Comparison of ENCODE assay signal across 1 cellular context in genomic region chr2:80361904-80362303, GRCh38.
TF ChIP-seq lines count a peak whose summit lies in the region.

No MANE protein-coding gene starts in this region.

TF ChIP-seq in K562, 482 proteins besides CTCF, POLR2A, EP300 and RAD21 (continued from another document):
- TF ChIP-seq, protein P1, sequence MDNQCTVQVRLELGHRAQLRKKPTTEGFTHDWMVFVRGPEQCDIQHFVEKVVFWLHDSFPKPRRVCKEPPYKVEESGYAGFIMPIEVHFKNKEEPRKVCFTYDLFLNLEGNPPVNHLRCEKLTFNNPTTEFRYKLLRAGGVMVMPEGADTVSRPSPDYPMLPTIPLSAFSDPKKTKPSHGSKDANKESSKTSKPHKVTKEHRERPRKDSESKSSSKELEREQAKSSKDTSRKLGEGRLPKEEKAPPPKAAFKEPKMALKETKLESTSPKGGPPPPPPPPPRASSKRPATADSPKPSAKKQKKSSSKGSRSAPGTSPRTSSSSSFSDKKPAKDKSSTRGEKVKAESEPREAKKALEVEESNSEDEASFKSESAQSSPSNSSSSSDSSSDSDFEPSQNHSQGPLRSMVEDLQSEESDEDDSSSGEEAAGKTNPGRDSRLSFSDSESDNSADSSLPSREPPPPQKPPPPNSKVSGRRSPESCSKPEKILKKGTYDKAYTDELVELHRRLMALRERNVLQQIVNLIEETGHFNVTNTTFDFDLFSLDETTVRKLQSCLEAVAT (IDR thresholded peaks at IDR 0.05), result no peak
- TF ChIP-seq NCOR1 (IDR thresholded peaks at IDR 0.05) (peak; percentile 63), ESRRA (IDR thresholded peaks at IDR 0.05; ENCODE audit: borderline replicate concordance, low read depth) (no peak), KDM1A (IDR thresholded peaks at IDR 0.05) (peak in 1 of 2 experiments; percentile 47; a peak in 1 of 4 replicates), CTBP1 (IDR thresholded peaks at IDR 0.05; ENCODE audit: borderline replicate concordance) (peak; percentile 74; the same call in 1 of the 2 replicates), MTA2 (IDR thresholded peaks at IDR 0.05; ENCODE audit: low read depth) (0 out of 2 replicates have a peak, but pooled peaks have one; percentile 10), EHMT2 (IDR thresholded peaks at IDR 0.05) (no peak), CBFA2T3 (IDR thresholded peaks at IDR 0.05) (peak; percentile 90), PHF8 (IDR thresholded peaks at IDR 0.05; ENCODE audit: borderline replicate concordance, low read length) (no peak), BRCA1 (IDR thresholded peaks at IDR 0.05) (peak; percentile 95; the same call in 1 of the 2 replicates), BRCA1 (CRISPR knock-in tag; IDR thresholded peaks at IDR 0.05) (no peak), MED1 (CRISPR knock-in tag; IDR thresholded peaks at IDR 0.05; ENCODE audit: borderline replicate concordance) (no peak), SP2 (IDR thresholded peaks at IDR 0.05; ENCODE audit: extremely low read depth, low read depth, low read length, poor library complexity, severe bottlenecking) (no peak), CHD4 (IDR thresholded peaks at IDR 0.05; ENCODE audit: insufficient read depth, insufficient replicate concordance, low read depth, low read length, poor library complexity, severe bottlenecking) (no peak), RCOR1 (IDR thresholded peaks at IDR 0.05; ENCODE audit: borderline replicate concordance in 1 of 2, low read depth in 2 of 2, low read length in 2 of 2) (peak in 1 of 2 experiments; percentile 75; a peak in 1 of 4 replicates), SOX6 (IDR thresholded peaks at IDR 0.05) (peak; percentile 73), ZNF212 (CRISPR knock-in tag; IDR thresholded peaks at IDR 0.05) (no peak), SIRT6 (IDR thresholded peaks at IDR 0.05; ENCODE audit: low read depth, low read length) (no peak), MEIS2 (IDR thresholded peaks at IDR 0.05; ENCODE audit: partially characterized antibody) (peak; percentile 90), PML (IDR thresholded peaks at IDR 0.05; ENCODE audit: low read length) (peak; percentile 59), SREBF1 (IDR thresholded peaks at IDR 0.05; ENCODE audit: borderline replicate concordance, low read depth, low read length) (no peak), TEAD4 (IDR thresholded peaks at IDR 0.05; ENCODE audit: low read length) (peak; percentile 85), TEAD4 (CRISPR knock-in tag; IDR thresholded peaks at IDR 0.05; ENCODE audit: borderline replicate concordance) (no peak), SNRNP70 (optimal IDR thresholded peaks at IDR 0.05; ENCODE audit: low read depth, low read length) (no peak), NR4A1 (CRISPR knock-in tag; IDR thresholded peaks at IDR 0.05) (no peak), NR4A1 (tag; IDR thresholded peaks at IDR 0.05) (no peak), RFX5 (IDR thresholded peaks at IDR 0.05; ENCODE audit: low read depth, low read length) (no peak), TRIM24 (IDR thresholded peaks at IDR 0.05) (peak; percentile 46 to 76; a peak in 3 of 4 replicates), ATF1 (CRISPR knock-in tag; IDR thresholded peaks at IDR 0.05) (no peak), ATF1 (tag; IDR thresholded peaks at IDR 0.05) (peak; percentile 21; the same call in 1 of the 2 replicates), POU5F1 (IDR thresholded peaks at IDR 0.05; ENCODE audit: borderline replicate concordance, low read depth, low read length, partially characterized antibody) (no peak), CBFA2T2 (conservative IDR thresholded peaks at IDR 0.05) (peak; percentile 77), ZFP30 (CRISPR knock-in tag; IDR thresholded peaks at IDR 0.05; ENCODE audit: borderline replicate concordance) (no peak), KLF16 (IDR thresholded peaks at IDR 0.05) (peak; percentile 50; the same call in 1 of the 2 replicates), ZNF445 (CRISPR knock-in tag; IDR thresholded peaks at IDR 0.05; ENCODE audit: low read depth) (no peak), RBBP5 (IDR thresholded peaks at IDR 0.05; ENCODE audit: borderline replicate concordance, insufficient read depth, low read length, poor library complexity, severe bottlenecking) (no peak), POLR2AphosphoS5 (IDR thresholded peaks at IDR 0.05; ENCODE audit: control insufficient read depth, insufficient read depth, low read depth, low read length) (no peak), ARID1B (IDR thresholded peaks at IDR 0.05) (peak; percentile 77), GTF2A2 (tag; IDR thresholded peaks at IDR 0.05) (no peak), ZSCAN32 (CRISPR knock-in tag; IDR thresholded peaks at IDR 0.05) (no peak), CEBPB (tag; IDR thresholded peaks at IDR 0.05) (peak; percentile 83)
- TF ChIP-seq, protein P2, sequence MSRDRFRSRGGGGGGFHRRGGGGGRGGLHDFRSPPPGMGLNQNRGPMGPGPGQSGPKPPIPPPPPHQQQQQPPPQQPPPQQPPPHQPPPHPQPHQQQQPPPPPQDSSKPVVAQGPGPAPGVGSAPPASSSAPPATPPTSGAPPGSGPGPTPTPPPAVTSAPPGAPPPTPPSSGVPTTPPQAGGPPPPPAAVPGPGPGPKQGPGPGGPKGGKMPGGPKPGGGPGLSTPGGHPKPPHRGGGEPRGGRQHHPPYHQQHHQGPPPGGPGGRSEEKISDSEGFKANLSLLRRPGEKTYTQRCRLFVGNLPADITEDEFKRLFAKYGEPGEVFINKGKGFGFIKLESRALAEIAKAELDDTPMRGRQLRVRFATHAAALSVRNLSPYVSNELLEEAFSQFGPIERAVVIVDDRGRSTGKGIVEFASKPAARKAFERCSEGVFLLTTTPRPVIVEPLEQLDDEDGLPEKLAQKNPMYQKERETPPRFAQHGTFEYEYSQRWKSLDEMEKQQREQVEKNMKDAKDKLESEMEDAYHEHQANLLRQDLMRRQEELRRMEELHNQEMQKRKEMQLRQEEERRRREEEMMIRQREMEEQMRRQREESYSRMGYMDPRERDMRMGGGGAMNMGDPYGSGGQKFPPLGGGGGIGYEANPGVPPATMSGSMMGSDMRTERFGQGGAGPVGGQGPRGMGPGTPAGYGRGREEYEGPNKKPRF (IDR thresholded peaks at IDR 0.05; ENCODE audit: low read depth, low read length), result no peak
- TF ChIP-seq, protein P3, sequence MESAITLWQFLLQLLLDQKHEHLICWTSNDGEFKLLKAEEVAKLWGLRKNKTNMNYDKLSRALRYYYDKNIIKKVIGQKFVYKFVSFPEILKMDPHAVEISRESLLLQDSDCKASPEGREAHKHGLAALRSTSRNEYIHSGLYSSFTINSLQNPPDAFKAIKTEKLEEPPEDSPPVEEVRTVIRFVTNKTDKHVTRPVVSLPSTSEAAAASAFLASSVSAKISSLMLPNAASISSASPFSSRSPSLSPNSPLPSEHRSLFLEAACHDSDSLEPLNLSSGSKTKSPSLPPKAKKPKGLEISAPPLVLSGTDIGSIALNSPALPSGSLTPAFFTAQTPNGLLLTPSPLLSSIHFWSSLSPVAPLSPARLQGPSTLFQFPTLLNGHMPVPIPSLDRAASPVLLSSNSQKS (CRISPR knock-in tag; IDR thresholded peaks at IDR 0.05), result no peak
- TF ChIP-seq, protein P4, sequence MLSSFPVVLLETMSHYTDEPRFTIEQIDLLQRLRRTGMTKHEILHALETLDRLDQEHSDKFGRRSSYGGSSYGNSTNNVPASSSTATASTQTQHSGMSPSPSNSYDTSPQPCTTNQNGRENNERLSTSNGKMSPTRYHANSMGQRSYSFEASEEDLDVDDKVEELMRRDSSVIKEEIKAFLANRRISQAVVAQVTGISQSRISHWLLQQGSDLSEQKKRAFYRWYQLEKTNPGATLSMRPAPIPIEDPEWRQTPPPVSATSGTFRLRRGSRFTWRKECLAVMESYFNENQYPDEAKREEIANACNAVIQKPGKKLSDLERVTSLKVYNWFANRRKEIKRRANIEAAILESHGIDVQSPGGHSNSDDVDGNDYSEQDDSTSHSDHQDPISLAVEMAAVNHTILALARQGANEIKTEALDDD (IDR thresholded peaks at IDR 0.05), result peak; percentile 100
- TF ChIP-seq, protein P5, sequence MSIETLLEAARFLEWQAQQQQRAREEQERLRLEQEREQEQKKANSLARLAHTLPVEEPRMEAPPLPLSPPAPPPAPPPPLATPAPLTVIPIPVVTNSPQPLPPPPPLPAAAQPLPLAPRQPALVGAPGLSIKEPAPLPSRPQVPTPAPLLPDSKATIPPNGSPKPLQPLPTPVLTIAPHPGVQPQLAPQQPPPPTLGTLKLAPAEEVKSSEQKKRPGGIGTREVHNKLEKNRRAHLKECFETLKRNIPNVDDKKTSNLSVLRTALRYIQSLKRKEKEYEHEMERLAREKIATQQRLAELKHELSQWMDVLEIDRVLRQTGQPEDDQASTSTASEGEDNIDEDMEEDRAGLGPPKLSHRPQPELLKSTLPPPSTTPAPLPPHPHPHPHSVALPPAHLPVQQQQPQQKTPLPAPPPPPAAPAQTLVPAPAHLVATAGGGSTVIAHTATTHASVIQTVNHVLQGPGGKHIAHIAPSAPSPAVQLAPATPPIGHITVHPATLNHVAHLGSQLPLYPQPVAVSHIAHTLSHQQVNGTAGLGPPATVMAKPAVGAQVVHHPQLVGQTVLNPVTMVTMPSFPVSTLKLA (conservative IDR thresholded peaks at IDR 0.05), result no peak
